Comparison of ENCODE assay signal across 8 cellular contexts in genomic region chr5:150560401-150561191, GRCh38. TPM values are rescaled to one million over a fixed set of nuclear protein-coding genes. Genes with fewer than 3 reads are reported as not detected.
DNase-seq lines count a peak whose midpoint lies in the region; ATAC-seq and TF ChIP-seq lines count a peak whose summit lies in the region.

No MANE protein-coding gene starts in this region.

- H3K27ac Mint-ChIP-seq in activated T-helper 1 cell treated with anti-CD3 and anti-CD28 coated beads, Interleukin-12 subunit alpha, Interleukin-12 subunit beta, Interleukin-2, Interleukin-4 antibody, amounts not matched to agents 30 ng/mL and 10 ng/mL and 1 ng/mL, durations not matched to agents 14 hours and 24 hours and 36 hours, result no peak overlapping the region

- H4K20me1 ChIP-seq in KMS-11 (ENCODE audit: insufficient read depth), result no peaks in the 10 kb centered on the region

- no peaks in the 10 kb centered on the region for H3K4me1 Mint-ChIP-seq in activated T-helper 1 cell treated with anti-CD3 and anti-CD28 coated beads, Interleukin-12 subunit alpha, Interleukin-12 subunit beta, Interleukin-2, Interleukin-4 antibody, amounts not matched to agents 30 ng/mL and 10 ng/mL and 1 ng/mL, durations not matched to agents 14 hours and 24 hours and 36 hours (ENCODE audit: low read depth)

- no peak overlapping the region for H3K4me3 Mint-ChIP-seq in activated T-helper 1 cell treated with anti-CD3 and anti-CD28 coated beads, Interleukin-12 subunit alpha, Interleukin-12 subunit beta, Interleukin-2, Interleukin-4 antibody, amounts not matched to agents 30 ng/mL and 10 ng/mL and 1 ng/mL, durations not matched to agents 14 hours and 24 hours and 36 hours

- H3K4me3 ChIP-seq in KMS-11 (IDR thresholded peaks at IDR 0.05; ENCODE audit: insufficient read depth, low read depth, low read length), result no peak overlapping the region
- H3K4me3 ChIP-seq in fibroblast of villous mesenchyme (ENCODE audit: low read depth, low read length), result no peak overlapping the region
- no peak overlapping the region for H3K4me3 ChIP-seq in thyroid gland (replicated peaks in 1 of 3)

- intact Hi-C loops in activated T-helper 1 cell treated with anti-CD3 and anti-CD28 coated beads, Interleukin-12 subunit alpha, Interleukin-12 subunit beta, Interleukin-2, Interleukin-4 antibody, amounts not matched to agents 30 ng/mL and 10 ng/mL and 1 ng/mL, durations not matched to agents 14 hours and 24 hours and 36 hours (cut with micrococcal nuclease), result loop anchor here (1.0 to 2.0 kb wide), 6 partner anchors 96 to 554 kb away; partner anchors contain the start of gene RBM22
- intact Hi-C loops in thyroid gland (cut with DNase I), result loop anchor here (5.0 kb wide), 2 partner anchors 97 to 287 kb away; partner anchors contain the start of gene IRGM

- no peaks in the 10 kb centered on the region for H3K4me1 ChIP-seq in KMS-11 (ENCODE audit: low read depth, poor library complexity, severe bottlenecking)
- H3K4me1 ChIP-seq in thyroid gland, result no peaks in the 10 kb centered on the region

- H3K9me3 Mint-ChIP-seq in activated T-helper 1 cell treated with anti-CD3 and anti-CD28 coated beads, Interleukin-12 subunit alpha, Interleukin-12 subunit beta, Interleukin-2, Interleukin-4 antibody, amounts not matched to agents 30 ng/mL and 10 ng/mL and 1 ng/mL, durations not matched to agents 14 hours and 24 hours and 36 hours, result no peaks in the 10 kb centered on the region

- ATAC-seq in GM21529 (IDR thresholded peaks at IDR 0.05; ENCODE audit: unreplicated experiment), result peak; percentile 69

- H3K4me2 ChIP-seq in KMS-11, result no peak overlapping the region

- no peak overlapping the region for H2AFZ ChIP-seq in KMS-11 (ENCODE audit: low read depth)

- DNase-seq in DMS53 treated with DMSO at 0.1 percent for 48 hours (lab: John Stamatoyannopoulos, UW; ENCODE audit: unreplicated experiment) (peak; percentile 64), RKO (ENCODE audit: low spot score) (peak; percentile 81), fibroblast of villous mesenchyme (ENCODE audit: low read depth) (peak; percentile 85), nucleus accumbens (lab: John Stamatoyannopoulos, UW) (peak in 54 of 56 donors; percentile 4 to 97 (median 64)), thyroid gland (peak; percentile 87 to 91)
- peak; percentile 71 for DNase-seq in activated T-helper 1 cell treated with anti-CD3 and anti-CD28 coated beads, Interleukin-12 subunit alpha, Interleukin-12 subunit beta, Interleukin-2, Interleukin-4 antibody, amounts not matched to agents 30 ng/mL and 10 ng/mL and 1 ng/mL, durations not matched to agents 14 hours and 24 hours and 36 hours (ENCODE audit: low spot score)

- H3K36me3 ChIP-seq in KMS-11 (ENCODE audit: insufficient read depth) (no peaks in the 10 kb centered on the region), thyroid gland (peaks cover 11 to 12% of the 10 kb centered on the region in 2 donors)

- H3K27me3 ChIP-seq in KMS-11 (ENCODE audit: insufficient read depth, low read depth) (no peaks in the 10 kb centered on the region), thyroid gland (no peaks in the 10 kb centered on the region)

- no peaks in the 10 kb centered on the region for H3K9me3 ChIP-seq in thyroid gland

- no peaks in the 10 kb centered on the region for H3K36me3 Mint-ChIP-seq in activated T-helper 1 cell treated with anti-CD3 and anti-CD28 coated beads, Interleukin-12 subunit alpha, Interleukin-12 subunit beta, Interleukin-2, Interleukin-4 antibody, amounts not matched to agents 30 ng/mL and 10 ng/mL and 1 ng/mL, durations not matched to agents 14 hours and 24 hours and 36 hours (ENCODE audit: low read depth)

- 13 to 14% methylated on average over 11 of the region's 11 CpGs for WGBS in thyroid gland, 2 donors

- H3K27ac ChIP-seq in KMS-11 (no peak overlapping the region), thyroid gland (no peak overlapping the region)

- H3K27me3 Mint-ChIP-seq in activated T-helper 1 cell treated with anti-CD3 and anti-CD28 coated beads, Interleukin-12 subunit alpha, Interleukin-12 subunit beta, Interleukin-2, Interleukin-4 antibody, amounts not matched to agents 30 ng/mL and 10 ng/mL and 1 ng/mL, durations not matched to agents 14 hours and 24 hours and 36 hours (ENCODE audit: insufficient read depth), result peaks cover 7% of the 10 kb centered on the region

- TF ChIP-seq CTCF in KMS-11 (conservative IDR thresholded peaks at IDR 0.05; ENCODE audit: low read depth, low read length) (peak; percentile 76), fibroblast of villous mesenchyme (IDR thresholded peaks at IDR 0.05; ENCODE audit: insufficient read depth, low read depth, low read length) (peak; percentile 85), thyroid gland (IDR thresholded peaks at IDR 0.05) (peak; percentile 79 to 95 (median 90))

- no peak for TF ChIP-seq POLR2A in thyroid gland (IDR thresholded peaks at IDR 0.05)

- H3K79me2 ChIP-seq in KMS-11 (ENCODE audit: insufficient read depth, low read depth), result no peaks in the 10 kb centered on the region

- no peak overlapping the region for H3K9ac ChIP-seq in KMS-11

RNA-seq across cellular contexts. Expression of gene NDST1, which starts 52.7 kb away (rescaled TPM):
- total RNA-seq in activated T-helper 1 cell treated with anti-CD3 and anti-CD28 coated beads, Interleukin-12 subunit alpha, Interleukin-12 subunit beta, Interleukin-2, Interleukin-4 antibody, amounts not matched to agents 30 ng/mL and 10 ng/mL and 1 ng/mL, durations not matched to agents 14 hours and 24 hours and 36 hours, result 2.8 and 3.9 TPM in 2 replicates
- total RNA-seq in fibroblast of villous mesenchyme (87.2 and 89.5 TPM in 2 replicates), thyroid gland (100 to 1,000 TPM in 2 of 4 donors, 10 to 100 TPM in 2; 84.9 to 171 (median 113) TPM)

Comparison
In these comparisons a context has a peak if more than half of its experiments do, and no peak if none do; other contexts are left out.
1. RNA of gene NDST1, which starts 52.7 kb away (total RNA-seq): 84.9 to 171 TPM in thyroid gland and 87.2 to 89.5 TPM in fibroblast of villous mesenchyme; 2.8 to 3.9 TPM in activated T-helper 1 cell treated with anti-CD3 and anti-CD28 coated beads, Interleukin-12 subunit alpha, Interleukin-12 subunit beta, Interleukin-2, Interleukin-4 antibody, amounts not matched to agents 30 ng/mL and 10 ng/mL and 1 ng/mL, durations not matched to agents 14 hours and 24 hours and 36 hours; every median in the first group is over 10 times any median in the second.
2. Peak in every context shown above with its lines, with median percentiles within 50 percentile points of each other: DNase-seq and CTCF ChIP-seq.